ENCODE assay signal across 23 cellular contexts in the genomic region with DNA sequence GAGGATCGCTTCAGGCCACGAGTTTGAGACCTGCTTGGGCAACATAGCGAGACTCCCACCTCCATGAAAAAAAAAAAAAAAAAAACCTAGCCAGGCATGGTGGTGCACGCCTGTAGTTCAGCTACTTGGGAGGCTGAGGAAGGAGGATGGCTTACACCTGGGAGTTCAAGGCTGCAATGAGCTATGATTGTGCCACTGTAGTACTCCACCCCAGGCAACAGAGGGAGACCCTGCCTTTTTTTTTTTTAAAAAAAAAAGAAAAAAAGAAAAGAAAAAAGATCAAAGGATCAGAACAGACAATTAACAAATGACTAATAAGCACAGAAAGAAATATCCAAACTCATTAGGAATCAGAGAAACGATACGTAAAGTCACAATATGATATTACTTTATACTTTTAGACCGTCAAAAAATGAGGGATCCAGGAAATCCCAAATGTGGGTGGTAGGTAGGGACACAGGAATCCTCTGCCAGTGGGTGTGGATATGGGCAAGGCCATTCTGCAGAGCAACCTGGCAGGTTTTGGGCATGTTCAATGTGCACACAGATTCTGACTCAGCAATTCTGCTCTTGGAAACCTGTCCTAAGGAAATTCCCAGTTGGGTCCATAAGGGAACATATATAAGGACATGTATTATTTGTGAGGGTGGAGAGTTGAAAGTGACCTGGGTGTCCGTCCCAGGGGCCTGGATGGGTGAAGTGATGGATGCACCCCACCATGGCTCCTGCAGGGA.
"Had no signal": no experiment of that assay in that cellular context is flagged by ENCODE, and none has a peak within 500 bp of the region (broad histone marks: within the 10 kb centered on the region; RNA-seq: fewer than 3 reads in every experiment).

No MANE protein-coding gene starts in this region.

- H3K9me3 Mint-ChIP-seq: activated T-cell treated with anti-CD3 and anti-CD28 coated beads, Interleukin-2, amount 50 U/mL, for 72 hours; effector memory CD8-positive, alpha-beta T cell; memory B cell; natural killer cell had no signal

- H3K4me3 ChIP-seq: body of pancreas, left ventricle myocardium inferior, skin epidermis, tibial nerve, vagina had no signal

- H3K4me1 ChIP-seq: body of pancreas, left ventricle myocardium inferior, tibial nerve, vagina had no signal

- H3K27ac ChIP-seq: body of pancreas, neutrophil, skin epidermis, tibial nerve, vagina had no signal

- H3K27me3 ChIP-seq: body of pancreas, tibial nerve, vagina had no signal

- H3K9me3 ChIP-seq: body of pancreas, left ventricle myocardium inferior, neutrophil, tibial nerve, vagina had no signal

- H3K4me3 Mint-ChIP-seq: activated CD8-positive, alpha-beta T cell treated with anti-CD3 and anti-CD28 coated beads, Interleukin-2, amount 10 ng/mL, durations not matched to agents 7 days and 5 days; activated naive CD8-positive, alpha-beta T cell; activated T-cell treated with anti-CD3 and anti-CD28 coated beads, Interleukin-2, amount 50 U/mL, for 72 hours; effector memory CD8-positive, alpha-beta T cell; memory B cell; natural killer cell; WTC11 had no signal

- H3K4me1 Mint-ChIP-seq: natural killer cell had no signal

- H3K36me3 ChIP-seq: left ventricle myocardium inferior, neutrophil, tibial nerve, vagina had no signal

- DNase-seq: activated CD4-positive, alpha-beta T cell treated with anti-CD3 and anti-CD28 coated beads for 48 hours; activated CD8-positive, alpha-beta memory T cell treated with anti-CD3 and anti-CD28 coated beads, Interleukin-2, amount 50 U/mL, for 48 hours; activated CD8-positive, alpha-beta T cell treated with anti-CD3 and anti-CD28 coated beads, Interleukin-2, amount 10 ng/mL, durations not matched to agents 7 days and 5 days; activated gamma-delta T cell treated with Interleukin-2 at 50 U/mL for 16 hours; activated T-cell treated with anti-CD3 and anti-CD28 coated beads, Interleukin-2, amount 50 U/mL, for 72 hours; amniotic stem cell; body of pancreas; cerebellar nuclear complex; dermis blood vessel endothelial cell; effector memory CD8-positive, alpha-beta T cell; erythroblast; left ventricle myocardium inferior; natural killer cell; stimulated activated CD4-positive, alpha-beta T cell treated with anti-CD3 and anti-CD28 coated beads, Interleukin-4, amount 100 ng/mL, for 24 hours; stimulated activated naive CD4-positive, alpha-beta T cell; T-helper 2 cell had no signal

- ATAC-seq: activated CD8-positive, alpha-beta T cell treated with anti-CD3 and anti-CD28 coated beads, Interleukin-2, amount 10 ng/mL, durations not matched to agents 7 days and 5 days; activated T-cell treated with anti-CD3 and anti-CD28 coated beads, Interleukin-2, amount 50 U/mL, for 72 hours; body of pancreas; effector memory CD8-positive, alpha-beta T cell; natural killer cell; WTC11 had no signal

- H3K27ac Mint-ChIP-seq: activated CD8-positive, alpha-beta T cell treated with anti-CD3 and anti-CD28 coated beads, Interleukin-2, amount 10 ng/mL, durations not matched to agents 7 days and 5 days; activated naive CD8-positive, alpha-beta T cell; activated T-cell treated with anti-CD3 and anti-CD28 coated beads, Interleukin-2, amount 50 U/mL, for 72 hours; effector memory CD8-positive, alpha-beta T cell; memory B cell; natural killer cell; WTC11 had no signal

- H3K36me3 Mint-ChIP-seq: activated naive CD8-positive, alpha-beta T cell; memory B cell; natural killer cell; WTC11 had no signal
